In genomic region chr3:45551214-45552010, GRCh38 we compare ENCODE assay signal across 8 cellular contexts. TPM values are rescaled to one million over a fixed set of nuclear protein-coding genes. Genes with fewer than 3 reads are reported as not detected.
A peak's percentile ranks its signal among the peaks of the same experiment; 100 is the strongest.
DNase-seq lines count a peak whose midpoint lies in the region; ATAC-seq and TF ChIP-seq lines count a peak whose summit lies in the region.

No MANE protein-coding gene starts in this region.

- no peak overlapping the region for H3K4me3 ChIP-seq in skeletal muscle cell (ENCODE audit: low read depth, low read length)

- peak; percentile 96 for DNase-seq in GM03348 (ENCODE audit: low spot score)
- DNase-seq in Right ventricle myocardium superior, result peak; percentile 84
- peak; percentile 98 for DNase-seq in skeletal muscle cell (ENCODE audit: low read depth)
- no peak for DNase-seq in cerebellar nuclear complex (lab: John Stamatoyannopoulos, UW)
- no peak for DNase-seq in activated CD4-positive, alpha-beta T cell treated with anti-CD3 and anti-CD28 coated beads for 4 hours
- DNase-seq in activated gamma-delta T cell treated with Interleukin-2 at 50 U/mL for 16 hours, result no peak

- intact Hi-C loops in Right ventricle myocardium superior (cut with DNase I), result no loop called here

- peak; percentile 72 for ATAC-seq in SK-N-SH treated with all-trans-retinoic acid at 6 μM for 48 hours
- peak; percentile 39 for ATAC-seq in Right ventricle myocardium superior (ENCODE audit: poor library complexity)
- ATAC-seq in GM19035 (IDR thresholded peaks at IDR 0.05; ENCODE audit: unreplicated experiment), result no peak

TF ChIP-seq in SK-N-SH treated with all-trans-retinoic acid at 6 μM for 48 hours, 23 proteins besides CTCF, POLR2A, EP300 and RAD21:
- TF ChIP-seq POU6F1 (CRISPR knock-in tag; IDR thresholded peaks at IDR 0.05; ENCODE audit: borderline replicate concordance, low read depth) (no peak), GLIS3 (CRISPR knock-in tag; IDR thresholded peaks at IDR 0.05) (no peak), ARNTL (CRISPR knock-in tag; IDR thresholded peaks at IDR 0.05; ENCODE audit: borderline replicate concordance, low read depth) (no peak), CSRNP3 (CRISPR knock-in tag; IDR thresholded peaks at IDR 0.05) (no peak), RARB (CRISPR knock-in tag; IDR thresholded peaks at IDR 0.05) (no peak), ZNF70 (CRISPR knock-in tag; IDR thresholded peaks at IDR 0.05) (no peak)

RNA-seq across cellular contexts. Expression of gene LIMD1, which starts 43.1 kb away (rescaled TPM):
- 31.9 TPM for total RNA-seq in Right ventricle myocardium superior

Comparison
In these comparisons a context has a peak if more than half of its experiments do, and no peak if none do; other contexts are left out.
1. DNase-seq: peak in GM03348 (single experiment), Right ventricle myocardium superior (single experiment) and skeletal muscle cell (single experiment); none in cerebellar nuclear complex (0 of 2), activated CD4-positive, alpha-beta T cell treated with anti-CD3 and anti-CD28 coated beads for 4 hours (0 of 2) and activated gamma-delta T cell treated with Interleukin-2 at 50 U/mL for 16 hours (single experiment).